In the genomic region with DNA sequence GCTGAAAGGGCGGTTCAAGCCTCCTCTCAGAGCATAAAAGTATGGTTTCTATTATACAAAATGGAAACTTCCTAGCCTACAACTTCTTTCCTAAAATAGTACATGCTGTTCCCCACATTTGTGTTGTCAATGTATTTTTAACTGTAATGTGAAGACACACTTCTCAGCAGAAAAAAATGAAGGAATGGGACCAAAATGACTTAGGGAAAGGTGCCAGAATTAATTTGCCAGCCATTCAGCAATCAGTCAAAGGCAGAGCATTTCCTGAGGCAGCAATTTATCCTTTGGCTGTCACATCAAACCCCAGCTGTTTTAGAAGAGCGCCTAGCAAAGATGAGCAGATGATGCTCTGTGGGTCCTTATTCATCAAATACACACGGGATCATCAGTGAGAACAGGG, we compare ENCODE assay signal across 21 cellular contexts.
"Had no signal": no experiment of that assay in that cellular context is flagged by ENCODE, and none has a peak within 500 bp of the region (broad histone marks: within the 10 kb centered on the region; RNA-seq: fewer than 3 reads in every experiment).

No MANE protein-coding gene starts in this region.

- ATAC-seq: activated CD8-positive, alpha-beta memory T cell treated with anti-CD3 and anti-CD28 coated beads, Interleukin-2, amount 10 ng/mL, durations not matched to agents 7 days and 5 days; activated CD8-positive, alpha-beta T cell treated with anti-CD3 and anti-CD28 coated beads for 36 hours; activated naive CD8-positive, alpha-beta T cell treated with anti-CD3 and anti-CD28 coated beads, Interleukin-2, amount 50 U/mL, for 24 hours; foreskin keratinocyte; natural killer cell treated with Interleukin-12 subunit alpha and Interleukin-12 subunit beta and Interleukin-15 and Interleukin-18, amount 100 ng/mL, for 72 hours had no signal

- H3K9me3 ChIP-seq: left ventricle myocardium inferior, neutrophil, ovary, prostate gland, right atrium auricular region, tibial artery had no signal

- DNase-seq: activated CD4-positive, alpha-beta T cell treated with anti-CD3 and anti-CD28 coated beads, Interleukin-2, amount 10 ng/mL, durations not matched to agents 7 days and 5 days; activated CD4-positive, CD25-positive, alpha-beta regulatory T cell treated with anti-CD3 and anti-CD28 coated beads, Interleukin-2, amount 50 U/mL, for 72 hours; activated CD8-positive, alpha-beta memory T cell treated with anti-CD3 and anti-CD28 coated beads, Interleukin-2, amount 10 ng/mL, durations not matched to agents 7 days and 5 days; activated CD8-positive, alpha-beta T cell treated with anti-CD3 and anti-CD28 coated beads for 36 hours; activated gamma-delta T cell; activated naive CD4-positive, alpha-beta T cell treated with anti-CD3 and anti-CD28 coated beads, Interleukin-2, amount 50 U/mL, for 16 hours; activated naive CD8-positive, alpha-beta T cell treated with anti-CD3 and anti-CD28 coated beads, Interleukin-2, amount 50 U/mL, for 24 hours; activated T-cell treated with anti-CD3 and anti-CD28 coated beads for 4 hours; cortex of kidney; endodermal cell; foreskin keratinocyte; left ventricle myocardium inferior; ovary; stimulated activated CD4-positive, alpha-beta T cell treated with anti-CD3 and anti-CD28 coated beads, Interleukin-4, amount 100 ng/mL, for 24 hours; stimulated activated naive CD4-positive, alpha-beta T cell treated with Interleukin-2 at 50 U/mL for 16 hours; tibial artery; WERI-Rb-1 had no signal

- H3K36me3 ChIP-seq: left ventricle myocardium inferior, neutrophil, ovary, prostate gland, right atrium auricular region, tibial artery, WERI-Rb-1 had no signal

- H3K27ac ChIP-seq: foreskin keratinocyte, left ventricle myocardium inferior, neutrophil, ovary, prostate gland, right atrium auricular region, tibial artery, WERI-Rb-1 had no signal

- H3K4me3 ChIP-seq: left ventricle myocardium inferior, ovary, prostate gland, right atrium auricular region, tibial artery had no signal

- H3K4me1 ChIP-seq: foreskin keratinocyte, left ventricle myocardium inferior, prostate gland had no signal

- H3K27me3 ChIP-seq: ovary, right atrium auricular region, tibial artery had no signal
